In genomic region chr15:66928101-66928500, GRCh38 we compare ENCODE assay signal across 25 cellular contexts.
"Had no signal": no experiment of that assay in that cellular context is flagged by ENCODE, and none has a peak within 500 bp of the region (broad histone marks: within the 10 kb centered on the region; RNA-seq: fewer than 3 reads in every experiment).

No MANE protein-coding gene starts in this region.

- H3K27ac ChIP-seq: brain microvascular endothelial cell, foreskin keratinocyte, pancreas, prostate gland, spleen had no signal

- DNase-seq: activated B cell treated with CpG ODN at 0.5 μM for 24 hours; activated CD4-positive, alpha-beta T cell treated with anti-CD3 and anti-CD28 coated beads, Interleukin-2, amount 50 U/mL, for 1 hour; activated CD8-positive, alpha-beta T cell treated with anti-CD3 and anti-CD28 coated beads for 36 hours; activated naive CD4-positive, alpha-beta T cell; activated T-cell treated with anti-CD3 and anti-CD28 coated beads, Interleukin-2, amount 50 U/mL, for 4 hours; amniotic stem cell; brain microvascular endothelial cell; caudate nucleus; foreskin keratinocyte; mammary epithelial cell; midbrain; naive thymus-derived CD4-positive, alpha-beta T cell; nucleus accumbens; pancreas; spleen; stimulated activated naive CD4-positive, alpha-beta T cell; T-cell had no signal

- H3K4me1 Mint-ChIP-seq: activated B cell treated with CpG ODN at 0.5 μM for 24 hours had no signal

- H3K9me3 Mint-ChIP-seq: activated CD8-positive, alpha-beta T cell treated with anti-CD3 and anti-CD28 coated beads for 36 hours had no signal

- H3K36me3 Mint-ChIP-seq: activated naive CD8-positive, alpha-beta T cell; T-cell had no signal

- H3K36me3 ChIP-seq: brain microvascular endothelial cell, esophagus muscularis mucosa, pancreas, prostate gland, spleen, tibial nerve had no signal

- H3K4me3 ChIP-seq: esophagus muscularis mucosa, pancreas, prostate gland, spleen, tibial nerve had no signal

- FAIRE-seq: astrocyte, islet of Langerhans, pancreas had no signal

- H3K9me3 ChIP-seq: pancreas, prostate gland had no signal

- H3K4me3 Mint-ChIP-seq: activated B cell treated with CpG ODN at 0.5 μM for 24 hours; activated CD8-positive, alpha-beta T cell treated with anti-CD3 and anti-CD28 coated beads for 36 hours; activated naive CD8-positive, alpha-beta T cell; activated T-cell treated with anti-CD3 and anti-CD28 coated beads, Interleukin-2, amount 50 U/mL, for 4 hours; naive thymus-derived CD4-positive, alpha-beta T cell; T-cell; T-helper 2 cell treated with Interferon-gamma antibody and Interleukin-4, amounts not matched to agents 5 μg/mL and 100 μg/mL, for 36 hours had no signal

- H3K27me3 ChIP-seq: brain microvascular endothelial cell, esophagus muscularis mucosa, foreskin keratinocyte, pancreas, tibial nerve had no signal

- ATAC-seq: activated CD8-positive, alpha-beta T cell treated with anti-CD3 and anti-CD28 coated beads for 36 hours; activated T-cell treated with anti-CD3 and anti-CD28 coated beads, Interleukin-2, amount 50 U/mL, for 4 hours; foreskin keratinocyte; naive thymus-derived CD4-positive, alpha-beta T cell; pancreas; T-cell had no signal

- H3K27ac Mint-ChIP-seq: activated B cell treated with CpG ODN at 0.5 μM for 24 hours; activated CD8-positive, alpha-beta T cell treated with anti-CD3 and anti-CD28 coated beads for 36 hours; activated naive CD8-positive, alpha-beta T cell; activated T-helper 2 cell treated with anti-CD3 and anti-CD28 coated beads, Interferon-gamma antibody, Interleukin-2, Interleukin-4, amounts not matched to agents 10 μg/mL and 5 μg/mL and 100 μg/mL, durations not matched to agents 14 hours and 24 hours and 36 hours; T-cell; T-helper 2 cell treated with Interferon-gamma antibody and Interleukin-4, amounts not matched to agents 5 μg/mL and 100 μg/mL, for 36 hours had no signal
